ENCODE assay signal across 9 cellular contexts in the genomic region with DNA sequence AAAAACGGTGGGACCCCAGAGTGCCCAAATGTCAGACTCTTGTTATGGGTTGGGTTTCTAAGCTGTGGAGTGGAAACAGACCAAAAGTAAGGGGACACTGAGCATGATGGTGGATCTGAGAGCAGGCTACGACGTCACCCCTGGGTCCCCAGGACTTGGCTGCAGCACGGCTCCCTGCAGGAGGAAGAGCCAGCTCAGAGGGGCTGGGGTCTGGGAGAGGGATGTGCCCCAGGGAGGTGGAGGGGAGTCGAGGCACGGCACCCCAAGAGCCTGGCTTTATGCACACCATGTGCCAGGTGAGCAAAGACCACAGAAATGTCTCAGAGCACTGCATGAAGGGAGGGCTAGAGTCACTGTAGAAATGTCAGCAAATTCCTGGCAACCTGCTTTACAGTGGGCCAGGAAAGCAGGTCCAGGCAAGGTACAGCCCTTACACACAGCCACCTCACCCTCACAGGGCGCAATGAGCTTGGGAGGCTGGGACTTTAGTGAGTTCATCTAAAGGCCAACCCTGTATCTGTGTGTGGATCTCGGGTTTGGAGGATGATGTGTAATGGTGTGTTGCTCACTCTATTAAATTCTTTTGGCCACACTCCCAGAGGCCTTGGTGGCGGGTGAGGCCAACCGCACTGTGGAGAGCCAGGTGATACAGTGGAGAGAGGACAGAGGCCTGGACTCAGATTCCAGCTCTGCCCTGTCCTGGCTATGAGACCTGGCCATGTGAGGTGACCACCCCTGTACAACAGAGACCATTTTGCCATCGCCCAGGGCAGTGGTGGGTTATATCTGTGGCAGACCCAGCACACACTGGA. TPM values are rescaled to one million over a fixed set of nuclear protein-coding genes. Genes with fewer than 3 reads are reported as not detected.
DNase-seq lines count a peak whose midpoint lies in the region; ATAC-seq and TF ChIP-seq lines count a peak whose summit lies in the region.
"Had no signal": no experiment of that assay in that cellular context is flagged by ENCODE, and none has a peak within 500 bp of the region (broad histone marks: within the 10 kb centered on the region; RNA-seq: fewer than 3 reads in every experiment).

No MANE protein-coding gene starts in this region.

- no peak overlapping the region for H3K4me3 Mint-ChIP-seq in osteocyte (ENCODE audit: unreplicated experiment)

- H3K27ac Mint-ChIP-seq in osteocyte (ENCODE audit: unreplicated experiment) = no peak overlapping the region

- no peak overlapping the region for H3K9ac ChIP-seq in adipocyte (ENCODE audit: low read length)

- ATAC-seq in heart left ventricle = peak in 3 of 4 donors; percentile 48 to 56 (median 56)
- ATAC-seq in HG02642 (IDR thresholded peaks at IDR 0.05; ENCODE audit: poor library complexity, unreplicated experiment) = no peak
- ATAC-seq in GM21526 (IDR thresholded peaks at IDR 0.05; ENCODE audit: low FRiP score, unreplicated experiment) = no peak

- H3K36me3 ChIP-seq in heart left ventricle (peaks cover 0 to 90% (median 39%) of the 10 kb centered on the region in 9 donors), left ventricle myocardium inferior (peaks cover 35% of the 10 kb centered on the region), adipocyte (ENCODE audit: control insufficient read depth, insufficient read depth, low read length, severe bottlenecking) (peaks cover 20% of the 10 kb centered on the region), tibial nerve (peaks cover 0 to 42% (median 10%) of the 10 kb centered on the region in 3 donors)

- TF ChIP-seq EP300 in tibial nerve (IDR thresholded peaks at IDR 0.05) = peak in 1 of 2 donors; percentile 7

- H3K27ac ChIP-seq in heart left ventricle = peak overlapping the region in 3 of 12 donors; percentile 32 to 66 (median 42)
- no peak overlapping the region for H3K27ac ChIP-seq in left ventricle myocardium inferior (replicated peaks)
- peak overlapping the region in 1 of 4 donors; percentile 66 for H3K27ac ChIP-seq in tibial nerve

- H3K4me1 ChIP-seq in heart left ventricle = peaks cover 0 to 48% (median 24%) of the 10 kb centered on the region in 12 donors
- H3K4me1 ChIP-seq in left ventricle myocardium inferior = peaks cover 51% of the 10 kb centered on the region
- H3K4me1 ChIP-seq in adipocyte (ENCODE audit: control insufficient read depth, insufficient read depth, low read length) = peaks cover 8% of the 10 kb centered on the region
- H3K4me1 ChIP-seq in tibial nerve = peaks cover 0 to 48% (median 11%) of the 10 kb centered on the region in 4 donors

- peaks cover 6% of the 10 kb centered on the region for H3K4me1 Mint-ChIP-seq in osteocyte (ENCODE audit: unreplicated experiment)

- H3K4me3 ChIP-seq in heart left ventricle (no peak overlapping the region), left ventricle myocardium inferior (no peak overlapping the region), adipocyte (ENCODE audit: low read length) (no peak overlapping the region), tibial nerve (no peak overlapping the region)

- H3K27me3 Mint-ChIP-seq in osteocyte (ENCODE audit: unreplicated experiment) = peaks cover 12% of the 10 kb centered on the region

- 69 to 76% (median 74%) methylated on average over 11 of the region's 11 CpGs for WGBS in heart left ventricle, 4 donors
- 64 to 66% methylated on average over 11 of the region's 11 CpGs for WGBS in tibial nerve, 2 donors

- H3K36me3 Mint-ChIP-seq in osteocyte (ENCODE audit: unreplicated experiment) = peaks cover 2% of the 10 kb centered on the region

- no peaks in the 10 kb centered on the region for H3K9me3 ChIP-seq in heart left ventricle
- H3K9me3 ChIP-seq in left ventricle myocardium inferior (replicated peaks) = no peaks in the 10 kb centered on the region
- no peaks in the 10 kb centered on the region for H3K9me3 ChIP-seq in adipocyte (ENCODE audit: control insufficient read depth, low read length)
- H3K9me3 ChIP-seq in tibial nerve = no peaks in the 10 kb centered on the region

- TF ChIP-seq POLR2A in heart left ventricle (IDR thresholded peaks at IDR 0.05) (no peak), tibial nerve (IDR thresholded peaks at IDR 0.05) (no peak)

- H3K27me3 ChIP-seq in heart left ventricle = no peaks in the 10 kb centered on the region
- H3K27me3 ChIP-seq in left ventricle myocardium inferior (ENCODE audit: low read depth) = no peaks in the 10 kb centered on the region
- H3K27me3 ChIP-seq in adipocyte (replicated peaks; ENCODE audit: control insufficient read depth, insufficient read depth, low read length) = peaks cover 5% of the 10 kb centered on the region
- H3K27me3 ChIP-seq in tibial nerve = no peaks in the 10 kb centered on the region

- DNase-seq in heart left ventricle (no peak), left ventricle myocardium inferior (no peak), adipocyte (ENCODE audit: low read depth) (peak; percentile 78), kidney glomerular epithelial cell (lab: John Stamatoyannopoulos, UW) (peak; percentile 61), tibial nerve (ENCODE audit: low spot score in 2 of 2) (no peak), osteocyte (ENCODE audit: extremely low spot score, unreplicated experiment) (no peak)
- DNase-seq: NCI-H82 had no signal

- no peak for TF ChIP-seq CTCF in heart left ventricle (IDR thresholded peaks at IDR 0.05)
- TF ChIP-seq CTCF in left ventricle myocardium inferior (IDR thresholded peaks at IDR 0.05; ENCODE audit: borderline replicate concordance) = no peak
- TF ChIP-seq CTCF in tibial nerve (IDR thresholded peaks at IDR 0.05) = no peak
- no peak for TF ChIP-seq CTCF in osteocyte (IDR thresholded peaks at IDR 0.05)

- H3K9me3 Mint-ChIP-seq in osteocyte (ENCODE audit: unreplicated experiment) = no peaks in the 10 kb centered on the region

- intact Hi-C loops in heart left ventricle (cut with DNase I) (no loop called here), left ventricle myocardium inferior (cut with micrococcal nuclease) (no loop called here)

RNA-seq across cellular contexts. Expression of gene CTSH, which starts 14.1 kb away (rescaled TPM):
- total RNA-seq in heart left ventricle = 100 to 1,000 TPM in 4 of 9 donors, 10 to 100 TPM in 5; 27.8 to 165 (median 93.5) TPM
- 10 to 100 TPM; 66.7 to 82.4 TPM for polyA plus RNA-seq in heart left ventricle
- total RNA-seq in left ventricle myocardium inferior = 52.6 TPM
- 100 to 1,000 TPM in 3 of 4 donors, 10 to 100 TPM in 1; 73.8 to 333 (median 239) TPM for total RNA-seq in tibial nerve
- 6.1 and 6.4 TPM in 2 replicates for total RNA-seq in osteocyte

RNA-seq across cellular contexts. Expression of gene MORF4L1, which starts 58.1 kb away (rescaled TPM):
- total RNA-seq in heart left ventricle = 100 to 1,000 TPM; 260 to 384 (median 328) TPM
- polyA plus RNA-seq in heart left ventricle = 100 to 1,000 TPM; 162 to 549 TPM
- 310 TPM for total RNA-seq in left ventricle myocardium inferior
- total RNA-seq in tibial nerve = 100 to 1,000 TPM; 256 to 333 (median 316) TPM
- 466 and 488 TPM in 2 replicates for total RNA-seq in osteocyte

Comparison
In these comparisons a context has a peak if more than half of its experiments do, and no peak if none do; other contexts are left out.
1. ATAC-seq: peak in heart left ventricle (3 of 4); none in HG02642 (single experiment) and GM21526 (single experiment).
2. DNase-seq: peak in adipocyte (single experiment) and kidney glomerular epithelial cell (single experiment); none in heart left ventricle (0 of 5), left ventricle myocardium inferior (single experiment), tibial nerve (0 of 2) and osteocyte (single experiment).